8 cellular contexts compared by ENCODE assay signal in genomic region chr6:157823001-157823522, GRCh38. TPM values are rescaled to one million over a fixed set of nuclear protein-coding genes. Genes with fewer than 3 reads are reported as not detected.
A peak's percentile ranks its signal among the peaks of the same experiment; 100 is the strongest.
DNase-seq lines count a peak whose midpoint lies in the region; ATAC-seq and TF ChIP-seq lines count a peak whose summit lies in the region.

SNX9 (plus strand) TSS chr6:157823246; CDS start chr6:157823435, 189 bp downstream.

- peak within 1 kb of the TSS; percentile 92 to 98 (median 98) for H3K4me3 Mint-ChIP-seq in CD4-positive, CD25-positive, alpha-beta regulatory T cell
- H3K4me3 Mint-ChIP-seq in activated T-helper 2 cell treated with anti-CD3 and anti-CD28 coated beads, Interferon-gamma antibody, Interleukin-2, Interleukin-4, amounts not matched to agents 10 μg/mL and 5 μg/mL and 100 μg/mL, durations not matched to agents 14 hours and 24 hours and 36 hours (ENCODE audit: low read depth), result peak within 1 kb of the TSS; percentile 92
- H3K4me3 Mint-ChIP-seq in naive thymus-derived CD8-positive, alpha-beta T cell, result peak within 1 kb of the TSS; percentile 90 to 97 (median 96)

- peak; percentile 74 to 75 for ATAC-seq in CD4-positive, CD25-positive, alpha-beta regulatory T cell (ENCODE audit: low read depth in 2 of 2)
- peak; percentile 70 for ATAC-seq in GM19351 (IDR thresholded peaks at IDR 0.05; ENCODE audit: unreplicated experiment)
- ATAC-seq in HG03457 (IDR thresholded peaks at IDR 0.05; ENCODE audit: unreplicated experiment), result peak; percentile 58
- ATAC-seq in naive thymus-derived CD8-positive, alpha-beta T cell, result peak; percentile 55 to 57

- POLR2A ChIA-PET in naive thymus-derived CD8-positive, alpha-beta T cell (lab: Charles Lee), result interaction anchor here (1.2 kb wide), 1 partner anchor 23 kb away, joined by 8 read pairs; no protein-coding TSS in a partner anchor

- H3K4me1 ChIP-seq in CD4-positive, CD25-positive, alpha-beta regulatory T cell (ENCODE audit: control insufficient read depth, insufficient read depth, low read length, poor library complexity, severe bottlenecking), result peaks cover 20% of the 10 kb centered on the region
- peaks cover 0 to 14% (median 3%) of the 10 kb centered on the region in 4 donors for H3K4me1 ChIP-seq in Peyer's patch
- H3K4me1 ChIP-seq in subcutaneous abdominal adipose tissue (ENCODE audit: control insufficient read depth in 5 of 5, insufficient read depth in 5 of 5, low read length in 5 of 5), result peaks cover 0 to 40% (median 26%) of the 10 kb centered on the region in 5 donors

- TF ChIP-seq CTCF in Peyer's patch (IDR thresholded peaks at IDR 0.05), result peak in 3 of 6 experiments; percentile 35 to 56 (median 53)

- H3K27ac Mint-ChIP-seq in CD4-positive, CD25-positive, alpha-beta regulatory T cell, result peak within 1 kb of the TSS; percentile 99 to 100 (median 99)
- peak within 1 kb of the TSS; percentile 96 for H3K27ac Mint-ChIP-seq in activated T-helper 2 cell treated with anti-CD3 and anti-CD28 coated beads, Interferon-gamma antibody, Interleukin-2, Interleukin-4, amounts not matched to agents 10 μg/mL and 5 μg/mL and 100 μg/mL, durations not matched to agents 14 hours and 24 hours and 36 hours
- peak within 1 kb of the TSS; percentile 93 to 99 (median 99) for H3K27ac Mint-ChIP-seq in naive thymus-derived CD8-positive, alpha-beta T cell

- peaks cover 0 to 3% (median 0%) of the 10 kb centered on the region in 7 donors for H3K9me3 Mint-ChIP-seq in CD4-positive, CD25-positive, alpha-beta regulatory T cell
- H3K9me3 Mint-ChIP-seq in activated T-helper 2 cell treated with anti-CD3 and anti-CD28 coated beads, Interferon-gamma antibody, Interleukin-2, Interleukin-4, amounts not matched to agents 10 μg/mL and 5 μg/mL and 100 μg/mL, durations not matched to agents 14 hours and 24 hours and 36 hours, result peaks cover 5% of the 10 kb centered on the region
- H3K9me3 Mint-ChIP-seq in naive thymus-derived CD8-positive, alpha-beta T cell, result no peaks in the 10 kb centered on the region

- peaks cover 24% of the 10 kb centered on the region for H3K27me3 Mint-ChIP-seq in CD4-positive, CD25-positive, alpha-beta regulatory T cell
- peaks cover 35% of the 10 kb centered on the region for H3K27me3 Mint-ChIP-seq in activated T-helper 2 cell treated with anti-CD3 and anti-CD28 coated beads, Interferon-gamma antibody, Interleukin-2, Interleukin-4, amounts not matched to agents 10 μg/mL and 5 μg/mL and 100 μg/mL, durations not matched to agents 14 hours and 24 hours and 36 hours (ENCODE audit: low read depth)
- no peaks in the 10 kb centered on the region for H3K27me3 Mint-ChIP-seq in naive thymus-derived CD8-positive, alpha-beta T cell

- peak within 1 kb of the TSS; percentile 96 for H3K4me3 ChIP-seq in CD4-positive, CD25-positive, alpha-beta regulatory T cell (ENCODE audit: low read depth, low read length)
- H3K4me3 ChIP-seq in Peyer's patch, result peak within 1 kb of the TSS; percentile 97 to 100 (median 98)
- H3K4me3 ChIP-seq in subcutaneous abdominal adipose tissue (ENCODE audit: low read depth in 1 of 5, low read length in 5 of 5), result peak within 1 kb of the TSS; percentile 69 to 90 (median 86)

- H3K36me3 ChIP-seq in CD4-positive, CD25-positive, alpha-beta regulatory T cell (ENCODE audit: control insufficient read depth, insufficient read depth, low read length), result no peaks in the 10 kb centered on the region
- H3K36me3 ChIP-seq in Peyer's patch (no peaks in the 10 kb centered on the region), subcutaneous abdominal adipose tissue (ENCODE audit: control insufficient read depth in 5 of 5, insufficient read depth in 5 of 5, low read length in 5 of 5) (no peaks in the 10 kb centered on the region)

- peak; percentile 56 to 73 (median 59) for DNase-seq in CD4-positive, CD25-positive, alpha-beta regulatory T cell
- DNase-seq in Peyer's patch (peak; percentile 65 to 90 (median 85)), fibroblast of peridontal ligament (ENCODE audit: extremely low read depth) (peak; percentile 63)
- DNase-seq in activated T-helper 2 cell treated with anti-CD3 and anti-CD28 coated beads, Interferon-gamma antibody, Interleukin-2, Interleukin-4, amounts not matched to agents 10 μg/mL and 5 μg/mL and 100 μg/mL, durations not matched to agents 14 hours and 24 hours and 36 hours (ENCODE audit: low spot score), result peak; percentile 42
- peak; percentile 45 to 78 (median 60) for DNase-seq in naive thymus-derived CD8-positive, alpha-beta T cell

- H3K27me3 ChIP-seq in CD4-positive, CD25-positive, alpha-beta regulatory T cell (ENCODE audit: control insufficient read depth, insufficient read depth, low read length), result no peaks in the 10 kb centered on the region
- H3K27me3 ChIP-seq in Peyer's patch (no peaks in the 10 kb centered on the region), subcutaneous abdominal adipose tissue (ENCODE audit: control insufficient read depth in 5 of 5, insufficient read depth in 4 of 5, low read length in 5 of 5) (no peaks in the 10 kb centered on the region)

- peaks cover 3% of the 10 kb centered on the region for H3K36me3 Mint-ChIP-seq in CD4-positive, CD25-positive, alpha-beta regulatory T cell
- H3K36me3 Mint-ChIP-seq in activated T-helper 2 cell treated with anti-CD3 and anti-CD28 coated beads, Interferon-gamma antibody, Interleukin-2, Interleukin-4, amounts not matched to agents 10 μg/mL and 5 μg/mL and 100 μg/mL, durations not matched to agents 14 hours and 24 hours and 36 hours (ENCODE audit: low read depth), result peaks cover 18% of the 10 kb centered on the region
- H3K36me3 Mint-ChIP-seq in naive thymus-derived CD8-positive, alpha-beta T cell, result peaks cover 0 to 4% (median 0%) of the 10 kb centered on the region in 3 donors

- peak within 1 kb of the TSS; percentile 89 for H3K27ac ChIP-seq in CD4-positive, CD25-positive, alpha-beta regulatory T cell (ENCODE audit: insufficient read depth, low read length, poor library complexity, severe bottlenecking)
- peak within 1 kb of the TSS; percentile 95 to 100 (median 97) for H3K27ac ChIP-seq in Peyer's patch
- peak within 1 kb of the TSS; percentile 99 for H3K27ac ChIP-seq in subcutaneous abdominal adipose tissue (ENCODE audit: low read depth, low read length)

- peak within 1 kb of the TSS; percentile 88 to 97 (median 95) for H3K9ac ChIP-seq in subcutaneous abdominal adipose tissue (ENCODE audit: low read length in 5 of 5)

- TF ChIP-seq POLR2A in Peyer's patch (IDR thresholded peaks at IDR 0.05), result peak; percentile 41 to 88

- intact Hi-C loops in activated T-helper 2 cell treated with anti-CD3 and anti-CD28 coated beads, Interferon-gamma antibody, Interleukin-2, Interleukin-4, amounts not matched to agents 10 μg/mL and 5 μg/mL and 100 μg/mL, durations not matched to agents 14 hours and 24 hours and 36 hours (cut with micrococcal nuclease), result loop anchor here (5.0 to 10.0 kb wide), 2 partner anchors 139 to 358 kb away; no protein-coding TSS in a partner anchor

- no peaks in the 10 kb centered on the region for H3K9me3 ChIP-seq in CD4-positive, CD25-positive, alpha-beta regulatory T cell (ENCODE audit: control insufficient read depth in 2 of 2, low read length in 2 of 2)
- H3K9me3 ChIP-seq in Peyer's patch (no peaks in the 10 kb centered on the region), subcutaneous abdominal adipose tissue (ENCODE audit: control insufficient read depth in 5 of 5, low read length in 5 of 5) (no peaks in the 10 kb centered on the region)

- H3K4me1 Mint-ChIP-seq in CD4-positive, CD25-positive, alpha-beta regulatory T cell, result peaks cover 16 to 39% (median 31%) of the 10 kb centered on the region in 4 donors
- H3K4me1 Mint-ChIP-seq in activated T-helper 2 cell treated with anti-CD3 and anti-CD28 coated beads, Interferon-gamma antibody, Interleukin-2, Interleukin-4, amounts not matched to agents 10 μg/mL and 5 μg/mL and 100 μg/mL, durations not matched to agents 14 hours and 24 hours and 36 hours (ENCODE audit: low read depth), result peaks cover 30% of the 10 kb centered on the region
- H3K4me1 Mint-ChIP-seq in naive thymus-derived CD8-positive, alpha-beta T cell, result peaks cover 17 to 43% (median 40%) of the 10 kb centered on the region in 4 donors

RNA-seq across cellular contexts. Expression of gene SNX9, which starts in this region (rescaled TPM):
- 31.6 TPM for total RNA-seq in CD4-positive, CD25-positive, alpha-beta regulatory T cell
- polyA plus RNA-seq in CD4-positive, CD25-positive, alpha-beta regulatory T cell, result 10 to 100 TPM; 16.4 to 23.5 (median 19.9) TPM
- 10 to 100 TPM; 49.8 to 59.1 (median 52.5) TPM for total RNA-seq in Peyer's patch
- 55.3 and 55.6 TPM in 2 replicates for total RNA-seq in activated T-helper 2 cell treated with anti-CD3 and anti-CD28 coated beads, Interferon-gamma antibody, Interleukin-2, Interleukin-4, amounts not matched to agents 10 μg/mL and 5 μg/mL and 100 μg/mL, durations not matched to agents 14 hours and 24 hours and 36 hours
- 10 to 100 TPM; 38.2 TPM for total RNA-seq in naive thymus-derived CD8-positive, alpha-beta T cell
- 10 to 100 TPM; 15.6 to 32.8 (median 19.7) TPM for polyA plus RNA-seq in naive thymus-derived CD8-positive, alpha-beta T cell

Comparison
In these comparisons a context has a peak if more than half of its experiments do, and no peak if none do; other contexts are left out.
1. Peak in every context shown above with its lines: DNase-seq, ATAC-seq, H3K4me3 ChIP-seq and H3K27ac ChIP-seq.